Comparison of ENCODE assay signal across 8 cellular contexts in the genomic region with DNA sequence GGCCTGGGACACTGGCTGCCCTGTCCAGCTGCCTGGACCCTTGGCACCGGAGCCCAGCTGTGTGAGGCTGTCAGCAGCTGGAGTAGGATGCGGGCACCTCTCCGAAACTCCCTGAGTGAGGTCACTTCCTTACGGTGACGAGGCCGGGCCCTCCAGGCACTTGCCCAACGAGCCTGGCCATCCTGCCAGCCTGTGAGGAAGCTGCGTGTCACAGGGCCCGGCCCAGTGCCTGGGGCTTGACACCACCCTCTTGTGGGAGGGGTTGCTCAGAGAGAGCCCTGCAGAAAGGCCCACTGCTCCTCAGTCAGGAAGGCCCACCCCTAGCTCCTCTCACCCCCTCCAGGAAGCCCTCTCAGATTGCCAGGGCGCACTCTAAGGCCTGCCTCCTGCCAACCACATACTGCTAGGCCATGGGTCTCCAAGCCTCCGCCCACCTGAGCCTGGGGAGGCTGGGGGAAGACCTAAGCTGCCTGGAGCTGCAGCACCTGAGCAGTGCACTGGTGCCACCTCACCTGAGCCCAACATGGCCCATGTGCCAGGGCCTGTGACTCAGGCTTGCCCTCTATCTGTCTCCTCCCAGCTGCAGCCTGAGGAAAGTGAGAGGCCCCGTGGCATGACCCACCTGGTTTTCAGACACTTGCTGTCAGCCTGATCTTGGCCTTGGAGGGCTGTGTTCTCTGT. TPM values are rescaled to one million over a fixed set of nuclear protein-coding genes. Genes with fewer than 3 reads are reported as not detected.
A peak's percentile ranks its signal among the peaks of the same experiment; 100 is the strongest.
DNase-seq lines count a peak whose midpoint lies in the region; ATAC-seq, FAIRE-seq and TF ChIP-seq lines count a peak whose summit lies in the region.

No MANE protein-coding gene starts in this region.

- no TSS peak for BruUV-seq in MCF 10A (replicated peaks; lab: Mats Ljungman, UMichigan)

- H3K27ac Mint-ChIP-seq in MCF 10A (ENCODE audit: low read depth, unreplicated experiment), result peak overlapping the region; percentile 70

- no peak for TF ChIP-seq CTCF in MCF 10A (IDR thresholded peaks at IDR 0.05; ENCODE audit: unreplicated experiment)

- POLR2A ChIA-PET in MCF 10A (lab: Yijun Ruan, JAX), result interaction anchor here (0.9 to 2.7 kb wide), 12 partner anchors 9 to 446 kb away, joined by 3 to 13 read pairs (median 6); a partner anchor contains a TSS

- ATAC-seq in left colon, result peak; percentile 33

- no peaks in the 10 kb centered on the region for H3K27me3 Mint-ChIP-seq in MCF 10A (ENCODE audit: insufficient read depth, unreplicated experiment)

- H3K4me3 Mint-ChIP-seq in MCF 10A (ENCODE audit: unreplicated experiment), result peak overlapping the region; percentile 28

- peak in 2 of 3 donors; percentile 37 to 51 for DNase-seq in stimulated activated CD4-positive, alpha-beta T cell treated with anti-CD3 and anti-CD28 coated beads, Interleukin-12 subunit alpha, Interleukin-12 subunit beta, amount 100 ng/mL, for 48 hours (ENCODE audit: low read depth in 2 of 3, low spot score in 1 of 3)
- no peak for DNase-seq in stimulated activated CD4-positive, alpha-beta T cell treated with anti-CD3 and anti-CD28 coated beads, Interleukin-4, amount 100 ng/mL, for 1 hour
- DNase-seq in RPMI7951 (ENCODE audit: low read depth) (peak; percentile 95), MCF 10A (ENCODE audit: unreplicated experiment) (peak; percentile 94), left colon (peak; percentile 76 to 89), urothelium cell line (ENCODE audit: low spot score) (peak; percentile 74), NK-92 (lab: John Stamatoyannopoulos, UW; ENCODE audit: unreplicated experiment) (no peak), OCI-M2 (lab: John Stamatoyannopoulos, UW; ENCODE audit: unreplicated experiment) (no peak)

- no peak for FAIRE-seq in urothelium cell line (lab: Jason Lieb, UNC)

- intact Hi-C loops in MCF 10A (cut with micrococcal nuclease) (loop anchor here (5.0 kb wide), 1 partner anchor 59 kb away; a partner anchor contains a TSS), left colon (cut with DNase I, micrococcal nuclease) (no loop called here)

- peaks cover 14% of the 10 kb centered on the region for H3K9me3 Mint-ChIP-seq in MCF 10A (ENCODE audit: unreplicated experiment)

- H3K36me3 Mint-ChIP-seq in MCF 10A (ENCODE audit: insufficient read depth, unreplicated experiment), result peaks cover 11% of the 10 kb centered on the region

- CTCF ChIA-PET in MCF 10A (lab: Yijun Ruan, JAX), result interaction anchor here (0.7 to 2.4 kb wide), 11 partner anchors 9 to 401 kb away, joined by 3 to 20 read pairs (median 4); no protein-coding TSS in a partner anchor

- peaks cover 11% of the 10 kb centered on the region for H3K4me1 Mint-ChIP-seq in MCF 10A (ENCODE audit: insufficient read depth, unreplicated experiment)

RNA-seq across cellular contexts. Expression of a gene that starts 4.3 kb away (rescaled TPM):
- 26.9 and 28.0 TPM in 2 replicates for total RNA-seq in RPMI7951 (2014; rRNA removed; shearing (Covaris generic))
- total RNA-seq in MCF 10A (2022), result 118 and 135 TPM in 2 replicates
- total RNA-seq in left colon, result 10 to 100 TPM; 29.9 to 36.7 TPM

RNA-seq across cellular contexts. Expression of a gene that starts 47.9 kb away (rescaled TPM):
- total RNA-seq in RPMI7951 (2014; rRNA removed; shearing (Covaris generic)), result 0.39 and 1.2 TPM in 2 replicates
- total RNA-seq in MCF 10A (2022) (5.7 and 6.9 TPM in 2 replicates), left colon (10 to 100 TPM in 1 of 2 donors, 1 to 10 TPM in 1; 5.8 to 10.6 TPM)

RNA-seq across cellular contexts. Expression of a gene that starts 58.6 kb away (rescaled TPM):
- 81.1 and 90.2 TPM in 2 replicates for total RNA-seq in RPMI7951 (2014; rRNA removed; shearing (Covaris generic))
- total RNA-seq in MCF 10A (2022), result 103 TPM in 2 replicates
- total RNA-seq in left colon, result 100 to 1,000 TPM in 1 of 2 donors, 10 to 100 TPM in 1; 88.8 to 103 TPM

Comparison
In these comparisons a context has a peak if more than half of its experiments do, and no peak if none do; other contexts are left out.
1. DNase-seq: peak in stimulated activated CD4-positive, alpha-beta T cell treated with anti-CD3 and anti-CD28 coated beads, Interleukin-12 subunit alpha, Interleukin-12 subunit beta, amount 100 ng/mL, for 48 hours (2 of 3), RPMI7951 (single experiment), MCF 10A (single experiment), left colon (2 of 2) and urothelium cell line (single experiment); none in stimulated activated CD4-positive, alpha-beta T cell treated with anti-CD3 and anti-CD28 coated beads, Interleukin-4, amount 100 ng/mL, for 1 hour (single experiment), NK-92 (single experiment) and OCI-M2 (single experiment).